27 cellular contexts compared by ENCODE assay signal in the genomic region with DNA sequence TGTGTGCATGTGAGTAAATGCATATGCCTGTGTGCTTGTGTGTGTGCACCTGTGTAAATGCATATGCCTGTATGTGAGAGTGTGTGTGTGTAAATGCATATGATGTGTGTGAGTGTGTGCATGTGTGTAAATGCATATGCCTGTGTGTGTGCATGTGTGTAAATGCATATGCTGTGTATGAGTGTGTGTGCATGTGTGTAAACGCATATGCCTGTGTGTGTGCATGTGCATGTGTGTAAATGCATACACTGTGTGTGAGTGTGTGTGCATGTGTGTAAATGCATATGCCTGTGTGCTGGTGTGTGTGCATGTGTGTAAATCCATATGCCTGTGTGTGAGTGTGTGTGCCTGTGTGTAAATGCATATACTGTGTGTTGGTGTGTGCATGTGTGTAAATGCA. TPM values are rescaled to one million over a fixed set of nuclear protein-coding genes. Genes with fewer than 3 reads are reported as not detected.
"Had no signal": no experiment of that assay in that cellular context is flagged by ENCODE, and none has a peak within 500 bp of the region (broad histone marks: within the 10 kb centered on the region; RNA-seq: fewer than 3 reads in every experiment).

No MANE protein-coding gene starts in this region.

- H3K27ac Mint-ChIP-seq: activated CD8-positive, alpha-beta T cell treated with anti-CD3 and anti-CD28 coated beads for 36 hours; activated naive CD4-positive, alpha-beta T cell treated with anti-CD3 and anti-CD28 coated beads for 36 hours; activated naive CD8-positive, alpha-beta T cell treated with anti-CD3 and anti-CD28 coated beads for 36 hours; activated T-cell treated with anti-CD3 and anti-CD28 coated beads, Interleukin-2, amount 50 U/mL, for 72 hours; T-cell had no signal

- H3K36me3 ChIP-seq: brain microvascular endothelial cell had no signal

- H3K4me3 ChIP-seq: SK-N-MC had no signal

- ATAC-seq: activated CD8-positive, alpha-beta T cell treated with anti-CD3 and anti-CD28 coated beads for 36 hours; activated T-cell treated with anti-CD3 and anti-CD28 coated beads, Interleukin-2, amount 50 U/mL, for 72 hours; Panc1; T-cell had no signal

- H3K4me3 Mint-ChIP-seq: activated CD8-positive, alpha-beta T cell treated with anti-CD3 and anti-CD28 coated beads for 36 hours; activated naive CD4-positive, alpha-beta T cell treated with anti-CD3 and anti-CD28 coated beads for 36 hours; activated naive CD8-positive, alpha-beta T cell treated with anti-CD3 and anti-CD28 coated beads for 36 hours; activated T-cell treated with anti-CD3 and anti-CD28 coated beads, Interleukin-2, amount 50 U/mL, for 72 hours; T-cell had no signal

- H3K27ac ChIP-seq: SK-N-MC, VCaP had no signal

- DNase-seq: activated CD4-positive, CD25-positive, alpha-beta regulatory T cell; activated CD8-positive, alpha-beta memory T cell treated with anti-CD3 and anti-CD28 coated beads, Interleukin-2, amount 50 U/mL, for 4 hours; activated CD8-positive, alpha-beta T cell treated with anti-CD3 and anti-CD28 coated beads for 36 hours; activated naive CD4-positive, alpha-beta T cell treated with anti-CD3 and anti-CD28 coated beads for 36 hours; activated naive CD8-positive, alpha-beta T cell treated with anti-CD3 and anti-CD28 coated beads for 36 hours; activated T-cell treated with anti-CD3 and anti-CD28 coated beads, Interleukin-2, amount 50 U/mL, for 72 hours; cerebellar nuclear complex; MM.1S; NCI-H1105; NCI-H1436; NCI-H1694 treated with DMSO at 0.1 percent for 48 hours; NCI-H2029 treated with DMSO at 0.1 percent for 48 hours; NCI-H345; NCI-H510A; NCI-H526 treated with DMSO at 0.1 percent for 48 hours; NCI-H82; OCI-M1; RPMI8226; T-cell had no signal

- H3K27me3 Mint-ChIP-seq: activated CD8-positive, alpha-beta T cell treated with anti-CD3 and anti-CD28 coated beads for 36 hours; activated naive CD8-positive, alpha-beta T cell treated with anti-CD3 and anti-CD28 coated beads for 36 hours had no signal

- H3K9me3 Mint-ChIP-seq: activated CD8-positive, alpha-beta T cell treated with anti-CD3 and anti-CD28 coated beads for 36 hours; activated naive CD4-positive, alpha-beta T cell treated with anti-CD3 and anti-CD28 coated beads for 36 hours; activated naive CD8-positive, alpha-beta T cell treated with anti-CD3 and anti-CD28 coated beads for 36 hours; activated T-cell treated with anti-CD3 and anti-CD28 coated beads, Interleukin-2, amount 50 U/mL, for 72 hours had no signal

- H3K36me3 Mint-ChIP-seq: activated naive CD8-positive, alpha-beta T cell treated with anti-CD3 and anti-CD28 coated beads for 36 hours; T-cell had no signal

RNA-seq across cellular contexts. Expression of gene GGTLC2, which starts 37.8 kb away (rescaled TPM):
- total RNA-seq: activated CD8-positive, alpha-beta T cell treated with anti-CD3 and anti-CD28 coated beads for 36 hours; activated naive CD4-positive, alpha-beta T cell treated with anti-CD3 and anti-CD28 coated beads for 36 hours; activated naive CD8-positive, alpha-beta T cell treated with anti-CD3 and anti-CD28 coated beads for 36 hours; activated T-cell treated with anti-CD3 and anti-CD28 coated beads, Interleukin-2, amount 50 U/mL, for 72 hours; cardiac septum; Right ventricle myocardium inferior; T-cell; T-helper 2 cell treated with Interferon-gamma antibody and Interleukin-4, amounts not matched to agents 100 ng/mL and 5 ng/mL, for 36 hours had no signal
- polyA plus RNA-seq: adipose tissue had no signal
